ENCODE assay signal across 8 cellular contexts in the genomic region with DNA sequence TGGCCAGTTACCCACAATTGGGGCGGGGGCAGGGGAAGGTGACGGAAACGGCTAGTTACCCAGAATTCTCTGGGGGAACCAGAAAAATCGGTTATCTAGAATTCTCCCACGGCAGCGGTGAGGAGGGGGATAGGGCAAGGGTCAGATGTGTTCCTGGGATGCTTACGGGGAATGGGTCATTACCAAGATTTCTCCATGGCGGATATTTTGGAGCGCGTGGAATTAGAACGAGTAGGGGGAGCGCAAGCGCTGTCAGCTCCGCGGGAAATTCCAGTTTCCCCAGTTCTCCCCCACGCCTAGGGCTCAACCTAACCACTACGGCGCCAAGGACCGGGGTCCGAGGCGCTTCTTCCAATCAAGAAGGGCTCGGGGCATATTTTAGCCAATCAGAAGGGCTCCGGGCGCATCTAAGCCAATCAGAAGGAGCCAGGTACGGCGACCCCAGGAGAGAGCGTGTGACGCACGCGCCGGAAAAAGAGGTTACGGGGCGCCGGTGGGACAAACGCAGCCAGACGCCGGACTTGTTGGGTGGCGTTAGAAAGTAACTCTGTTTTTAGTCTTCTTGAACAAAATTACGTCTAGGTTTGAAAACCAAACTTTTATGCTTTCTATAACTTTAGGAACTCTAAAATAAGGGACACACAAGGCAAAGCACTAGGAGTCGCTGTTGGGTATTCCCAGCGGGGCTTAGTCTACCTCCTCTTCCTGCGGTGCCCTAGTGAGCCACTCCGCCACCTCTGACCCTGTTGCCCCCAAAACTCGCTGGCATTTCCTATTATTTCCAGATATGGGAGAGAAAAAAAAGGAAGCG. TPM values are rescaled to one million over a fixed set of nuclear protein-coding genes. Genes with fewer than 3 reads are reported as not detected.
DNase-seq lines count a peak whose midpoint lies in the region; ATAC-seq and TF ChIP-seq lines count a peak whose summit lies in the region.

A gene with protein sequence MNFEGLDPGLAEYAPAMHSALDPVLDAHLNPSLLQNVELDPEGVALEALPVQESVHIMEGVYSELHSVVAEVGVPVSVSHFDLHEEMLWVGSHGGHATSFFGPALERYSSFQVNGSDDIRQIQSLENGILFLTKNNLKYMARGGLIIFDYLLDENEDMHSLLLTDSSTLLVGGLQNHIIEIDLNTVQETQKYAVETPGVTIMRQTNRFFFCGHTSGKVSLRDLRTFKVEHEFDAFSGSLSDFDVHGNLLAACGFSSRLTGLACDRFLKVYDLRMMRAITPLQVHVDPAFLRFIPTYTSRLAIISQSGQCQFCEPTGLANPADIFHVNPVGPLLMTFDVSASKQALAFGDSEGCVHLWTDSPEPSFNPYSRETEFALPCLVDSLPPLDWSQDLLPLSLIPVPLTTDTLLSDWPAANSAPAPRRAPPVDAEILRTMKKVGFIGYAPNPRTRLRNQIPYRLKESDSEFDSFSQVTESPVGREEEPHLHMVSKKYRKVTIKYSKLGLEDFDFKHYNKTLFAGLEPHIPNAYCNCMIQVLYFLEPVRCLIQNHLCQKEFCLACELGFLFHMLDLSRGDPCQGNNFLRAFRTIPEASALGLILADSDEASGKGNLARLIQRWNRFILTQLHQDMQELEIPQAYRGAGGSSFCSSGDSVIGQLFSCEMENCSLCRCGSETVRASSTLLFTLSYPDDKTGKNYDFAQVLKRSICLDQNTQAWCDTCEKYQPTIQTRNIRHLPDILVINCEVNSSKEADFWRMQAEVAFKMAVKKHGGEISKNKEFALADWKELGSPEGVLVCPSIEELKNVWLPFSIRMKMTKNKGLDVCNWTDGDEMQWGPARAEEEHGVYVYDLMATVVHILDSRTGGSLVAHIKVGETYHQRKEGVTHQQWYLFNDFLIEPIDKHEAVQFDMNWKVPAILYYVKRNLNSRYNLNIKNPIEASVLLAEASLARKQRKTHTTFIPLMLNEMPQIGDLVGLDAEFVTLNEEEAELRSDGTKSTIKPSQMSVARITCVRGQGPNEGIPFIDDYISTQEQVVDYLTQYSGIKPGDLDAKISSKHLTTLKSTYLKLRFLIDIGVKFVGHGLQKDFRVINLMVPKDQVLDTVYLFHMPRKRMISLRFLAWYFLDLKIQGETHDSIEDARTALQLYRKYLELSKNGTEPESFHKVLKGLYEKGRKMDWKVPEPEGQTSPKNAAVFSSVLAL (minus strand): TSS at position 322 of the 811 bp plus-strand sequence. CDS start 906 bp downstream, outside the sequence.

- POLR2A ChIA-PET in naive thymus-derived CD8-positive, alpha-beta T cell (lab: Charles Lee): interaction anchor here (0.7 to 8.7 kb wide), 12 partner anchors 8 to 360 kb away, joined by 3 to 182 read pairs (median 4); a partner anchor contains a TSS

- peak within 1 kb of the TSS; percentile 99 to 100 (median 99) for H3K27ac Mint-ChIP-seq in naive thymus-derived CD8-positive, alpha-beta T cell

- H3K4me3 ChIP-seq in fibroblast of mammary gland (ENCODE audit: control insufficient read depth, low read depth, low read length): peak within 1 kb of the TSS; percentile 80

- TF ChIP-seq CTCF in LNCAP (IDR thresholded peaks at IDR 0.05) (peak; percentile 57; the same call in 1 of the 2 replicates), fibroblast of mammary gland (conservative IDR thresholded peaks at IDR 0.05; ENCODE audit: control insufficient read depth, insufficient read depth, low read depth, low read length) (peak; percentile 67)

- peaks cover 0 to 1% (median 0%) of the 10 kb centered on the region in 9 donors for H3K9me3 Mint-ChIP-seq in naive thymus-derived CD8-positive, alpha-beta T cell

- H3K27me3 Mint-ChIP-seq in naive thymus-derived CD8-positive, alpha-beta T cell: peaks cover 0 to 1% (median 0%) of the 10 kb centered on the region in 5 donors

- DNase-seq in EL (peak; percentile 99), GOT3 (lab: John Stamatoyannopoulos, UW) (peak; percentile 59), RPMI8226 (peak; percentile 97), fibroblast of mammary gland (ENCODE audit: low read depth) (peak; percentile 98)
- peak; percentile 74 to 87 for DNase-seq in activated T-helper 1 cell treated with anti-CD3 and anti-CD28 coated beads, Interleukin-2, amount 50 U/mL, for 16 hours (ENCODE audit: low read depth in 1 of 2, low spot score in 1 of 2)
- peak; percentile 78 to 96 (median 93) for DNase-seq in naive thymus-derived CD8-positive, alpha-beta T cell
- peak; percentile 87 to 92 (median 90) for DNase-seq in stimulated activated naive CD4-positive, alpha-beta T cell (lab: John Stamatoyannopoulos, UW)

- H3K4me1 Mint-ChIP-seq in naive thymus-derived CD8-positive, alpha-beta T cell: peaks cover 20 to 53% (median 47%) of the 10 kb centered on the region in 4 donors

- peak; percentile 81 to 87 for ATAC-seq in naive thymus-derived CD8-positive, alpha-beta T cell

- peak within 1 kb of the TSS; percentile 87 to 99 (median 94) for H3K4me3 Mint-ChIP-seq in naive thymus-derived CD8-positive, alpha-beta T cell

- peaks cover 0 to 11% (median 3%) of the 10 kb centered on the region in 3 donors for H3K36me3 Mint-ChIP-seq in naive thymus-derived CD8-positive, alpha-beta T cell

RNA-seq across cellular contexts. Expression of the gene that starts here (rescaled TPM):
- 100 to 1,000 TPM; 210 to 216 TPM for total RNA-seq in naive thymus-derived CD8-positive, alpha-beta T cell
- 10 to 100 TPM; 10.5 to 11.9 (median 11.0) TPM for polyA plus RNA-seq in naive thymus-derived CD8-positive, alpha-beta T cell

Comparison
In these comparisons a context has a peak if more than half of its experiments do, and no peak if none do; other contexts are left out.
1. Peak in every context shown above with its lines: DNase-seq, ATAC-seq and H3K4me3 ChIP-seq.